In the genomic region with DNA sequence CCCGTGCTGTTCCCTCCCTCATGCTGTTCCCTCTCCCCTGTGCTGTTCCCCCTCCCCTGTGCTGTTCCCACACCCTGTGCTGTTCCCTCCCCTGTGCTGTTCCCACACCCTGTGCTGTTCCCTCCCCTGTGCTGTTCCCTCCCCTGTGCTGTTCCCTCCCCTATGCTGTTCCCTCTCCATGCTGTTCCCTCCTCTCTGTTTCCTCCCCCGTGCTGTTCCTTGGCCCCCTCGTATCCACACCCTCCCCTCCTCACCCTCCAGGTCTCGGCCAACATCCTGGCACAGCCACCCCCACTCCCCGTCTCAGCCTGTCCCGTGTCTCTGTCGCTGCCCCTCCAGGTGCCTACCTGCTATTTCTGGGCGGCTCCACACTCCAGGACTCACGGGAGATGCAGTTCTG, we compare ENCODE assay signal across 22 cellular contexts.
"Had no signal": no experiment of that assay in that cellular context is flagged by ENCODE, and none has a peak within 500 bp of the region (broad histone marks: within the 10 kb centered on the region; RNA-seq: fewer than 3 reads in every experiment).

No MANE protein-coding gene starts in this region.

- ATAC-seq: esophagus mucosa; gastrocnemius medialis; lower lobe of right lung; natural killer cell treated with Interleukin-12 subunit alpha and Interleukin-12 subunit beta and Interleukin-15 and Interleukin-18, amount 100 ng/mL, for 72 hours; psoas muscle; stimulated activated naive B cell treated with anti-CD40 and anti-IgM and Interleukin-4, amounts not matched to agents 10 μg/mL and 1 μg/mL and 100 μg/mL, for 72 hours; stimulated activated naive CD8-positive, alpha-beta T cell treated with anti-CD3 and anti-CD28 coated beads, Interleukin-15, amount 100 ng/mL, for 72 hours had no signal

- H3K4me1 ChIP-seq: parathyroid adenoma had no signal

- H3K36me3 ChIP-seq: gastrocnemius medialis, left ventricle myocardium inferior, lower lobe of right lung, sigmoid colon, transverse colon, uterus had no signal

- H3K79me2 ChIP-seq: parathyroid adenoma had no signal

- H3K27me3 ChIP-seq: testis, uterus had no signal

- H3K27me3 Mint-ChIP-seq: memory B cell; natural killer cell treated with Interleukin-12 subunit alpha and Interleukin-12 subunit beta and Interleukin-15 and Interleukin-18, amount 100 ng/mL, for 72 hours; stimulated activated naive CD8-positive, alpha-beta T cell treated with anti-CD3 and anti-CD28 coated beads, Interleukin-15, amount 100 ng/mL, for 72 hours had no signal

- DNase-seq: effector memory CD4-positive, alpha-beta T cell; gastrocnemius medialis; islet precursor cell; left ventricle myocardium inferior; lower lobe of right lung; midbrain; psoas muscle; retina; sigmoid colon; stimulated activated CD4-positive, alpha-beta T cell treated with anti-CD3 and anti-CD28 coated beads, Interleukin-2, amount 100 ng/mL, for 24 hours; stimulated activated CD4-positive, alpha-beta T cell treated with anti-CD3 and anti-CD28 coated beads, Interleukin-4, amount 100 ng/mL, for 4 hours; stimulated activated naive B cell treated with anti-CD40 and anti-IgM and Interleukin-4, amounts not matched to agents 10 μg/mL and 1 μg/mL and 100 μg/mL, for 72 hours; stimulated activated naive CD8-positive, alpha-beta T cell treated with anti-CD3 and anti-CD28 coated beads, Interleukin-15, amount 100 ng/mL, for 72 hours; testis; transverse colon; uterus had no signal

- H3K4me3 Mint-ChIP-seq: memory B cell; natural killer cell treated with Interleukin-12 subunit alpha and Interleukin-12 subunit beta and Interleukin-15 and Interleukin-18, amount 100 ng/mL, for 72 hours; stimulated activated naive B cell treated with anti-CD40 and anti-IgM and Interleukin-4, amounts not matched to agents 10 μg/mL and 1 μg/mL and 100 μg/mL, for 72 hours; stimulated activated naive CD8-positive, alpha-beta T cell treated with anti-CD3 and anti-CD28 coated beads, Interleukin-15, amount 100 ng/mL, for 72 hours had no signal

- H3K9me3 ChIP-seq: gastrocnemius medialis, left ventricle myocardium inferior, lower lobe of right lung, psoas muscle, sigmoid colon, testis, transverse colon, uterus had no signal

- H3K4me3 ChIP-seq: gastrocnemius medialis, left ventricle myocardium inferior, lower lobe of right lung, psoas muscle, sigmoid colon, skin epidermis, testis, transverse colon, uterus had no signal

- H3K36me3 Mint-ChIP-seq: natural killer cell treated with Interleukin-12 subunit alpha and Interleukin-12 subunit beta and Interleukin-15 and Interleukin-18, amount 100 ng/mL, for 72 hours had no signal

- H3K27ac ChIP-seq: gastrocnemius medialis, left ventricle myocardium inferior, lower lobe of right lung, parathyroid adenoma, psoas muscle, sigmoid colon, skin epidermis, testis, transverse colon, uterus had no signal

- H3K9ac ChIP-seq: parathyroid adenoma had no signal

- H2AFZ ChIP-seq: parathyroid adenoma had no signal

- H3K27ac Mint-ChIP-seq: memory B cell; stimulated activated naive CD8-positive, alpha-beta T cell treated with anti-CD3 and anti-CD28 coated beads, Interleukin-15, amount 100 ng/mL, for 72 hours had no signal

- FAIRE-seq: endometrium had no signal
